In genomic region chr14:22567437-22567836, GRCh38 we compare ENCODE assay signal across 13 cellular contexts. TPM values are rescaled to one million over a fixed set of nuclear protein-coding genes. Genes with fewer than 3 reads are reported as not detected.
A peak's percentile ranks its signal among the peaks of the same experiment; 100 is the strongest.
DNase-seq lines count a peak whose midpoint lies in the region; ATAC-seq, FAIRE-seq and TF ChIP-seq lines count a peak whose summit lies in the region.
"Had no signal": no experiment of that assay in that cellular context is flagged by ENCODE, and none has a peak within 500 bp of the region (broad histone marks: within the 10 kb centered on the region; RNA-seq: fewer than 3 reads in every experiment).

No MANE protein-coding gene starts in this region.

- H3K36me3 Mint-ChIP-seq in CD8-positive, alpha-beta T cell: peaks cover 33% of the 10 kb centered on the region
- H3K36me3 Mint-ChIP-seq in activated T-helper 17 cell treated with anti-CD3 and anti-CD28 coated beads, Interleukin-2, amount 50 U/mL, for 72 hours (ENCODE audit: low read depth): peaks cover 99% of the 10 kb centered on the region
- H3K36me3 Mint-ChIP-seq in natural killer cell treated with Interleukin-12 subunit alpha and Interleukin-12 subunit beta and Interleukin-15 and Interleukin-18, amount 100 ng/mL, for 72 hours: peaks cover 11% of the 10 kb centered on the region
- H3K36me3 Mint-ChIP-seq in HFFc6 (ENCODE audit: low read depth): peaks cover 17% of the 10 kb centered on the region; the same call in 1 of the 2 replicates

- POLR2A ChIA-PET in CD8-positive, alpha-beta T cell (lab: Charles Lee): interaction anchor here (0.6 to 6.6 kb wide), 5 partner anchors 9 to 21 kb away, joined by 3 to 167 read pairs (median 3); no protein-coding TSS in a partner anchor

- no peak for DNase-seq in CD8-positive, alpha-beta T cell
- DNase-seq in GM19239 (ENCODE audit: insufficient read length, low spot score) (no peak), DMS153 treated with DMSO at 0.1 percent for 48 hours (lab: John Stamatoyannopoulos, UW; ENCODE audit: unreplicated experiment) (no peak), HFFc6 (no peak), hippocampal formation (lab: John Stamatoyannopoulos, UW) (no peak)
- no peak for DNase-seq in natural killer cell treated with Interleukin-12 subunit alpha and Interleukin-12 subunit beta and Interleukin-15 and Interleukin-18, amount 100 ng/mL, for 72 hours (ENCODE audit: low spot score)
- DNase-seq: Calu3, foreskin melanocyte, IMR-90, NCI-H187 treated with DMSO at 0.1 percent for 48 hours, RPMI8226 had no signal

- H3K27ac Mint-ChIP-seq in CD8-positive, alpha-beta T cell: peak overlapping the region; percentile 97
- H3K27ac Mint-ChIP-seq in activated T-helper 17 cell treated with anti-CD3 and anti-CD28 coated beads, Interleukin-2, amount 50 U/mL, for 72 hours: peak overlapping the region; percentile 99
- H3K27ac Mint-ChIP-seq in natural killer cell treated with Interleukin-12 subunit alpha and Interleukin-12 subunit beta and Interleukin-15 and Interleukin-18, amount 100 ng/mL, for 72 hours: peak overlapping the region; percentile 98 to 100
- H3K27ac Mint-ChIP-seq in HFFc6: no peak overlapping the region

- H3K27me3 ChIP-seq in CD8-positive, alpha-beta T cell (ENCODE audit: insufficient read depth, low read length): no peaks in the 10 kb centered on the region
- H3K27me3 ChIP-seq: neutrophil had no signal

- ATAC-seq in CD8-positive, alpha-beta T cell: no peak
- ATAC-seq in activated T-helper 17 cell treated with anti-CD3 and anti-CD28 coated beads, Interleukin-2, amount 50 U/mL, for 72 hours (replicated peaks): peak; percentile 31
- peak in 1 of 2 donors; percentile 22 for ATAC-seq in natural killer cell treated with Interleukin-12 subunit alpha and Interleukin-12 subunit beta and Interleukin-15 and Interleukin-18, amount 100 ng/mL, for 72 hours

- peaks cover 80% of the 10 kb centered on the region for H3K4me1 ChIP-seq in CD8-positive, alpha-beta T cell (ENCODE audit: insufficient read depth, low read length)

- no peak for TF ChIP-seq CTCF in CD8-positive, alpha-beta T cell (IDR thresholded peaks at IDR 0.05)
- TF ChIP-seq CTCF in HFFc6 (IDR thresholded peaks at IDR 0.05): no peak

- H3K27ac ChIP-seq in CD8-positive, alpha-beta T cell (ENCODE audit: low read depth, low read length): peak overlapping the region; percentile 30
- H3K27ac ChIP-seq: neutrophil had no signal

- peak; percentile 90 for FAIRE-seq in GM19239 (lab: Jason Lieb, UNC)

- H3K36me3 ChIP-seq in CD8-positive, alpha-beta T cell (ENCODE audit: insufficient read depth, low read length): peaks cover 3% of the 10 kb centered on the region

- peaks cover 77% of the 10 kb centered on the region for H3K4me1 Mint-ChIP-seq in CD8-positive, alpha-beta T cell (ENCODE audit: low read depth)
- peaks cover 50% of the 10 kb centered on the region for H3K4me1 Mint-ChIP-seq in activated T-helper 17 cell treated with anti-CD3 and anti-CD28 coated beads, Interleukin-2, amount 50 U/mL, for 72 hours
- H3K4me1 Mint-ChIP-seq in natural killer cell treated with Interleukin-12 subunit alpha and Interleukin-12 subunit beta and Interleukin-15 and Interleukin-18, amount 100 ng/mL, for 72 hours (ENCODE audit: low read depth in 2 of 2): peaks cover 70 to 72% of the 10 kb centered on the region in 2 donors
- peaks cover 32% of the 10 kb centered on the region for H3K4me1 Mint-ChIP-seq in HFFc6 (ENCODE audit: low read depth)

- H3K4me3 ChIP-seq in CD8-positive, alpha-beta T cell (ENCODE audit: low read depth, low read length): peak overlapping the region; percentile 21

- no peaks in the 10 kb centered on the region for H3K9me3 Mint-ChIP-seq in CD8-positive, alpha-beta T cell
- H3K9me3 Mint-ChIP-seq in activated T-helper 17 cell treated with anti-CD3 and anti-CD28 coated beads, Interleukin-2, amount 50 U/mL, for 72 hours: no peaks in the 10 kb centered on the region
- H3K9me3 Mint-ChIP-seq in natural killer cell treated with Interleukin-12 subunit alpha and Interleukin-12 subunit beta and Interleukin-15 and Interleukin-18, amount 100 ng/mL, for 72 hours: no peaks in the 10 kb centered on the region
- H3K9me3 Mint-ChIP-seq in HFFc6: no peaks in the 10 kb centered on the region

- intact Hi-C loops in CD8-positive, alpha-beta T cell (cut with DNase I, micrococcal nuclease): loop anchor here (5.0 to 10.0 kb wide), 3 partner anchors 253 to 737 kb away; partner anchors contain the start of genes BCL2L2 (in 1 of the 2) and PPP1R3E (in 1 of the 2)

- CTCF ChIA-PET in CD8-positive, alpha-beta T cell (lab: Charles Lee): interaction anchor here (0.6 to 14.3 kb wide), 9 partner anchors 9 to 581 kb away, joined by 3 to 408 read pairs (median 4); no protein-coding TSS in a partner anchor

- no peaks in the 10 kb centered on the region for H3K9me3 ChIP-seq in CD8-positive, alpha-beta T cell (ENCODE audit: low read length)
- H3K9me3 ChIP-seq: neutrophil had no signal

- H3K27me3 Mint-ChIP-seq in CD8-positive, alpha-beta T cell (ENCODE audit: low read depth): no peaks in the 10 kb centered on the region
- H3K27me3 Mint-ChIP-seq in activated T-helper 17 cell treated with anti-CD3 and anti-CD28 coated beads, Interleukin-2, amount 50 U/mL, for 72 hours: no peaks in the 10 kb centered on the region
- no peaks in the 10 kb centered on the region for H3K27me3 Mint-ChIP-seq in natural killer cell treated with Interleukin-12 subunit alpha and Interleukin-12 subunit beta and Interleukin-15 and Interleukin-18, amount 100 ng/mL, for 72 hours
- no peaks in the 10 kb centered on the region; the same call in 1 of the 2 replicates for H3K27me3 Mint-ChIP-seq in HFFc6 (ENCODE audit: insufficient read depth)

- H3K4me3 Mint-ChIP-seq in CD8-positive, alpha-beta T cell: peak overlapping the region; percentile 50
- peak overlapping the region; percentile 88 for H3K4me3 Mint-ChIP-seq in activated T-helper 17 cell treated with anti-CD3 and anti-CD28 coated beads, Interleukin-2, amount 50 U/mL, for 72 hours
- H3K4me3 Mint-ChIP-seq in natural killer cell treated with Interleukin-12 subunit alpha and Interleukin-12 subunit beta and Interleukin-15 and Interleukin-18, amount 100 ng/mL, for 72 hours: peak overlapping the region; percentile 65
- no peak overlapping the region for H3K4me3 Mint-ChIP-seq in HFFc6

RNA-seq across cellular contexts. Expression of gene DAD1, which starts 21.6 kb away (rescaled TPM):
- 10 to 100 TPM; 27.2 to 35.6 TPM for total RNA-seq in CD8-positive, alpha-beta T cell
- 100 to 1,000 TPM; 218 to 229 TPM for total RNA-seq in activated T-helper 17 cell treated with anti-CD3 and anti-CD28 coated beads, Interleukin-2, amount 50 U/mL, for 72 hours
- total RNA-seq in natural killer cell treated with Interleukin-12 subunit alpha and Interleukin-12 subunit beta and Interleukin-15 and Interleukin-18, amount 100 ng/mL, for 72 hours: 100 to 1,000 TPM; 147 to 221 TPM
- total RNA-seq in HFFc6 (2021; fragmentation: NEBNext Ultra II Directional; extraction: Animal tissue kit (Norgen Biotek cat#: 25700)): 100 to 1,000 TPM; 292 to 311 (median 302) TPM

RNA-seq across cellular contexts. Expression of gene ABHD4, which starts 30.7 kb away (rescaled TPM):
- total RNA-seq in CD8-positive, alpha-beta T cell: 1 to 10 TPM; 7.9 to 8.3 TPM
- total RNA-seq in activated T-helper 17 cell treated with anti-CD3 and anti-CD28 coated beads, Interleukin-2, amount 50 U/mL, for 72 hours: 10 to 100 TPM; 11.2 to 31.0 TPM
- total RNA-seq in natural killer cell treated with Interleukin-12 subunit alpha and Interleukin-12 subunit beta and Interleukin-15 and Interleukin-18, amount 100 ng/mL, for 72 hours: 10 to 100 TPM in 1 of 2 donors, 1 to 10 TPM in 1; 8.4 to 36.8 TPM
- 10 to 100 TPM; 22.2 to 31.6 (median 27.5) TPM for total RNA-seq in HFFc6 (2021; fragmentation: NEBNext Ultra II Directional; extraction: Animal tissue kit (Norgen Biotek cat#: 25700))

Comparison
In these comparisons a context has a peak if more than half of its experiments do, and no peak if none do; other contexts are left out.
1. RNA of gene DAD1, which starts 21.6 kb away (total RNA-seq): 292 to 311 TPM in HFFc6, 218 to 229 TPM in activated T-helper 17 cell treated with anti-CD3 and anti-CD28 coated beads, Interleukin-2, amount 50 U/mL, for 72 hours and 147 to 221 TPM in natural killer cell treated with Interleukin-12 subunit alpha and Interleukin-12 subunit beta and Interleukin-15 and Interleukin-18, amount 100 ng/mL, for 72 hours; 27.2 to 35.6 TPM in CD8-positive, alpha-beta T cell; every median in the first group is over 4 times any median in the second.